Comparison of ENCODE assay signal across 8 cellular contexts in the genomic region with DNA sequence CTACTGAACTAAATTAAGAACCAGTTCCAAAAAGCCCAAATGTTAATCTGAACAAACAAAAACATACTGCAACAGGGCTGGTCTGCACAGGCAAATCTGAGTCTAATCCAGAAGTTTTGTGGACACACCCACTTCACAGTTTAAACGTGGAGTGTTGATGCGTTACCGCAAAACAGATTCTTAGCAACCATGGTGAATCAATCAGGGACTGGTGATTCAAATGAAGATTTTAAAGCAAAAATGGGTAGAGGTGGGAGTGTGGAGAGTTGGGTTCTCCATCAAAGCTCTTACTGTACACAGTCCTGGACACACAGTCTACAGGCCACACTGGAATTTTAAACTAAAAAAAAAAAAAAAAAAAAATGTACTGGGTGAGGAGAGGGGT. TPM values are rescaled to one million over a fixed set of nuclear protein-coding genes. Genes with fewer than 3 reads are reported as not detected.
DNase-seq lines count a peak whose midpoint lies in the region; ATAC-seq lines count a peak whose summit lies in the region.

No MANE protein-coding gene starts in this region.

- intact Hi-C loops in activated T-helper 1 cell treated with anti-CD3 and anti-CD28 coated beads, Interleukin-12 subunit alpha, Interleukin-12 subunit beta, Interleukin-2, Interleukin-4 antibody, amounts not matched to agents 30 ng/mL and 10 ng/mL and 1 ng/mL, durations not matched to agents 14 hours and 24 hours and 36 hours (cut with micrococcal nuclease): loop anchor here (1.0 to 10.0 kb wide), 5 partner anchors 262 to 598 kb away; no protein-coding TSS in a partner anchor
- intact Hi-C loops in left ventricle myocardium superior (cut with micrococcal nuclease) (no loop called here), posterior vena cava (cut with DNase I) (loop anchor here in 1 of 2 donors (5.0 kb wide), 1 partner anchor 35 kb away; no protein-coding TSS in a partner anchor)

- H3K27ac ChIP-seq in subcutaneous abdominal adipose tissue (ENCODE audit: low read depth, low read length): peak overlapping the region; percentile 99
- H3K27ac ChIP-seq in substantia nigra (ENCODE audit: low read depth, low read length, poor library complexity, severe bottlenecking): no peak overlapping the region

- peaks cover 7 to 30% (median 12%) of the 10 kb centered on the region in 5 donors for H3K36me3 ChIP-seq in subcutaneous abdominal adipose tissue (ENCODE audit: control insufficient read depth in 5 of 5, insufficient read depth in 5 of 5, low read length in 5 of 5)

- no peaks in the 10 kb centered on the region for H3K9me3 Mint-ChIP-seq in activated T-helper 1 cell treated with anti-CD3 and anti-CD28 coated beads, Interleukin-12 subunit alpha, Interleukin-12 subunit beta, Interleukin-2, Interleukin-4 antibody, amounts not matched to agents 30 ng/mL and 10 ng/mL and 1 ng/mL, durations not matched to agents 14 hours and 24 hours and 36 hours

- peaks cover 44 to 87% (median 83%) of the 10 kb centered on the region in 5 donors for H3K4me1 ChIP-seq in subcutaneous abdominal adipose tissue (ENCODE audit: control insufficient read depth in 5 of 5, insufficient read depth in 5 of 5, low read length in 5 of 5)

- ATAC-seq in left ventricle myocardium superior: peak; percentile 13
- ATAC-seq in HG02759 (IDR thresholded peaks at IDR 0.05; ENCODE audit: unreplicated experiment): no peak

- no peaks in the 10 kb centered on the region for H3K27me3 Mint-ChIP-seq in activated T-helper 1 cell treated with anti-CD3 and anti-CD28 coated beads, Interleukin-12 subunit alpha, Interleukin-12 subunit beta, Interleukin-2, Interleukin-4 antibody, amounts not matched to agents 30 ng/mL and 10 ng/mL and 1 ng/mL, durations not matched to agents 14 hours and 24 hours and 36 hours (ENCODE audit: insufficient read depth)

- no peaks in the 10 kb centered on the region for H3K27me3 ChIP-seq in subcutaneous abdominal adipose tissue (ENCODE audit: control insufficient read depth in 5 of 5, insufficient read depth in 4 of 5, low read length in 5 of 5)

- peak overlapping the region; percentile 11 for H3K4me3 Mint-ChIP-seq in activated T-helper 1 cell treated with anti-CD3 and anti-CD28 coated beads, Interleukin-12 subunit alpha, Interleukin-12 subunit beta, Interleukin-2, Interleukin-4 antibody, amounts not matched to agents 30 ng/mL and 10 ng/mL and 1 ng/mL, durations not matched to agents 14 hours and 24 hours and 36 hours

- peak in 2 of 3 donors; percentile 16 to 38 for DNase-seq in stimulated activated CD4-positive, alpha-beta T cell treated with anti-CD3 and anti-CD28 coated beads, Interleukin-12 subunit alpha, Interleukin-12 subunit beta, amount 100 ng/mL, for 48 hours (ENCODE audit: low read depth in 2 of 3, low spot score in 1 of 3)
- DNase-seq in stimulated activated CD4-positive, alpha-beta T cell treated with anti-CD3 and anti-CD28 coated beads, Interleukin-4, amount 100 ng/mL, for 1 hour: no peak
- DNase-seq in activated T-helper 1 cell treated with anti-CD3 and anti-CD28 coated beads, Interleukin-12 subunit alpha, Interleukin-12 subunit beta, Interleukin-2, Interleukin-4 antibody, amounts not matched to agents 30 ng/mL and 10 ng/mL and 1 ng/mL, durations not matched to agents 14 hours and 24 hours and 36 hours (ENCODE audit: low spot score): peak; percentile 37
- no peak for DNase-seq in left ventricle myocardium superior
- no peak for DNase-seq in substantia nigra (lab: John Stamatoyannopoulos, UW)
- DNase-seq in posterior vena cava (ENCODE audit: low spot score): no peak

- peaks cover 43% of the 10 kb centered on the region for H3K36me3 Mint-ChIP-seq in activated T-helper 1 cell treated with anti-CD3 and anti-CD28 coated beads, Interleukin-12 subunit alpha, Interleukin-12 subunit beta, Interleukin-2, Interleukin-4 antibody, amounts not matched to agents 30 ng/mL and 10 ng/mL and 1 ng/mL, durations not matched to agents 14 hours and 24 hours and 36 hours (ENCODE audit: low read depth)

- peaks cover 83% of the 10 kb centered on the region for H3K4me1 Mint-ChIP-seq in activated T-helper 1 cell treated with anti-CD3 and anti-CD28 coated beads, Interleukin-12 subunit alpha, Interleukin-12 subunit beta, Interleukin-2, Interleukin-4 antibody, amounts not matched to agents 30 ng/mL and 10 ng/mL and 1 ng/mL, durations not matched to agents 14 hours and 24 hours and 36 hours (ENCODE audit: low read depth)

- peak overlapping the region in 4 of 5 donors; percentile 19 to 92 (median 68) for H3K4me3 ChIP-seq in subcutaneous abdominal adipose tissue (ENCODE audit: low read depth in 1 of 5, low read length in 5 of 5)

- no peaks in the 10 kb centered on the region for H3K9me3 ChIP-seq in subcutaneous abdominal adipose tissue (ENCODE audit: control insufficient read depth in 5 of 5, low read length in 5 of 5)

- H3K27ac Mint-ChIP-seq in activated T-helper 1 cell treated with anti-CD3 and anti-CD28 coated beads, Interleukin-12 subunit alpha, Interleukin-12 subunit beta, Interleukin-2, Interleukin-4 antibody, amounts not matched to agents 30 ng/mL and 10 ng/mL and 1 ng/mL, durations not matched to agents 14 hours and 24 hours and 36 hours: peak overlapping the region; percentile 83

- H3K9ac ChIP-seq in subcutaneous abdominal adipose tissue (ENCODE audit: low read length in 5 of 5): peak overlapping the region in 4 of 5 donors; percentile 6 to 65 (median 58)

RNA-seq across cellular contexts. Expression of a gene that starts 5.2 kb away (rescaled TPM):
- total RNA-seq in activated T-helper 1 cell treated with anti-CD3 and anti-CD28 coated beads, Interleukin-12 subunit alpha, Interleukin-12 subunit beta, Interleukin-2, Interleukin-4 antibody, amounts not matched to agents 30 ng/mL and 10 ng/mL and 1 ng/mL, durations not matched to agents 14 hours and 24 hours and 36 hours: 243 and 247 TPM in 2 replicates
- total RNA-seq in left ventricle myocardium superior: 162 TPM
- 1,000 to 10,000 TPM in 1 of 2 donors, 100 to 1,000 TPM in 1; 815 to 1,045 TPM for total RNA-seq in posterior vena cava

Comparison
In these comparisons a context has a peak if more than half of its experiments do, and no peak if none do; other contexts are left out.
1. DNase-seq: peak in stimulated activated CD4-positive, alpha-beta T cell treated with anti-CD3 and anti-CD28 coated beads, Interleukin-12 subunit alpha, Interleukin-12 subunit beta, amount 100 ng/mL, for 48 hours (2 of 3) and activated T-helper 1 cell treated with anti-CD3 and anti-CD28 coated beads, Interleukin-12 subunit alpha, Interleukin-12 subunit beta, Interleukin-2, Interleukin-4 antibody, amounts not matched to agents 30 ng/mL and 10 ng/mL and 1 ng/mL, durations not matched to agents 14 hours and 24 hours and 36 hours (single experiment); none in stimulated activated CD4-positive, alpha-beta T cell treated with anti-CD3 and anti-CD28 coated beads, Interleukin-4, amount 100 ng/mL, for 1 hour (single experiment), left ventricle myocardium superior (single experiment), substantia nigra (0 of 49) and posterior vena cava (single experiment).